Comparison of ENCODE assay signal across 1 cellular context in genomic region chr16:16817203-16817602, GRCh38.
TF ChIP-seq lines count a peak whose summit lies in the region.

No MANE protein-coding gene starts in this region.

TF ChIP-seq in GM23338, 12 proteins besides CTCF, POLR2A, EP300 and RAD21 (continued from another document):
- TF ChIP-seq ZNF462 (CRISPR knock-in tag; IDR thresholded peaks at IDR 0.05) (no peak), EZH2 (IDR thresholded peaks at IDR 0.05; ENCODE audit: low read depth, unreplicated experiment) (no peak), ZNF331 (CRISPR knock-in tag; IDR thresholded peaks at IDR 0.05; ENCODE audit: low read depth) (no peak), ETS1 (IDR thresholded peaks at IDR 0.05) (no peak), NANOG (IDR thresholded peaks at IDR 0.05; ENCODE audit: borderline replicate concordance) (no peak), STAT1 (IDR thresholded peaks at IDR 0.05; ENCODE audit: unreplicated experiment) (no peak), REST (IDR thresholded peaks at IDR 0.05; ENCODE audit: unreplicated experiment) (no peak), JUNB (IDR thresholded peaks at IDR 0.05; ENCODE audit: unreplicated experiment) (no peak)
